14 cellular contexts compared by ENCODE assay signal in the genomic region with DNA sequence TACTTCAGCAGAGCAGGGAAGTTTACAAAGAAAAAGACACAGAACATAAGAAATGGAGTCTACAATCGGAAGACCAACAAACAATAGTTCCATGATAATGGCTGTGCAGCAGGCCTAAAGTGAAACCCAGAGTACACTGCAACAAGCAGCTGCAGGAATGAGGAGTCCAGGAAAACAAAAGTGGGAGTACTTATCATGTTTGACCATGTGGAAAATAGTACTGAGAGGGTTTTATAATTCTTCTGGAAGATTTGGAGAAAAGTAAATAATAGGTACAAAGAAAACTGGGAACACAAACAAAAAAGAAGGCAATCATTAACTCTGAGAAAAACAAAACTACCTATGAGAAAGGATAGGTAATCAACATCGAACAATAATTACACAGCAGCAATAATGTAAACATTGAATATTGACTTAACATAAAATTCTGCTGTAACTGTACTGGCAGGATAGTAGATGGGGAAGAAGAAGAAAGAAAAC.
"Had no signal": no experiment of that assay in that cellular context is flagged by ENCODE, and none has a peak within 500 bp of the region (broad histone marks: within the 10 kb centered on the region; RNA-seq: fewer than 3 reads in every experiment).

No MANE protein-coding gene starts in this region.

- H3K9me3 ChIP-seq: breast epithelium had no signal

- H3K27ac ChIP-seq: breast epithelium, dorsolateral prefrontal cortex had no signal

- H3K4me3 ChIP-seq: breast epithelium, dorsolateral prefrontal cortex had no signal

- H3K27me3 ChIP-seq: breast epithelium, dorsolateral prefrontal cortex had no signal

- H3K4me1 ChIP-seq: breast epithelium had no signal

- DNase-seq: activated CD4-positive, alpha-beta T cell treated with anti-CD3 and anti-CD28 coated beads, Interleukin-2, amount 50 U/mL, for 4 hours; activated CD8-positive, alpha-beta memory T cell treated with anti-CD3 and anti-CD28 coated beads, Interleukin-2, amount 10 ng/mL, durations not matched to agents 7 days and 5 days; activated effector memory CD4-positive, alpha-beta T cell treated with anti-CD3 and anti-CD28 coated beads, Interleukin-2, amount 50 U/mL, for 16 hours; activated naive CD8-positive, alpha-beta T cell treated with anti-CD3 and anti-CD28 coated beads, Interleukin-2, amount 10 ng/mL, durations not matched to agents 7 days and 5 days; activated T-cell treated with anti-CD3 and anti-CD28 coated beads, Interleukin-2, amount 50 U/mL, for 24 hours; anterior cingulate cortex; dorsolateral prefrontal cortex; hypothalamus; left ventricle myocardium superior; mesendoderm; stimulated activated CD4-positive, alpha-beta T cell treated with anti-CD3 and anti-CD28 coated beads, Interleukin-15, amount 100 ng/mL, for 24 hours; stimulated activated CD4-positive, alpha-beta T cell treated with anti-CD3 and anti-CD28 coated beads, Interleukin-4, amount 100 ng/mL, for 24 hours; T-helper 2 cell had no signal

- H3K36me3 ChIP-seq: breast epithelium had no signal
